Comparison of ENCODE assay signal across 1 cellular context in the genomic region with DNA sequence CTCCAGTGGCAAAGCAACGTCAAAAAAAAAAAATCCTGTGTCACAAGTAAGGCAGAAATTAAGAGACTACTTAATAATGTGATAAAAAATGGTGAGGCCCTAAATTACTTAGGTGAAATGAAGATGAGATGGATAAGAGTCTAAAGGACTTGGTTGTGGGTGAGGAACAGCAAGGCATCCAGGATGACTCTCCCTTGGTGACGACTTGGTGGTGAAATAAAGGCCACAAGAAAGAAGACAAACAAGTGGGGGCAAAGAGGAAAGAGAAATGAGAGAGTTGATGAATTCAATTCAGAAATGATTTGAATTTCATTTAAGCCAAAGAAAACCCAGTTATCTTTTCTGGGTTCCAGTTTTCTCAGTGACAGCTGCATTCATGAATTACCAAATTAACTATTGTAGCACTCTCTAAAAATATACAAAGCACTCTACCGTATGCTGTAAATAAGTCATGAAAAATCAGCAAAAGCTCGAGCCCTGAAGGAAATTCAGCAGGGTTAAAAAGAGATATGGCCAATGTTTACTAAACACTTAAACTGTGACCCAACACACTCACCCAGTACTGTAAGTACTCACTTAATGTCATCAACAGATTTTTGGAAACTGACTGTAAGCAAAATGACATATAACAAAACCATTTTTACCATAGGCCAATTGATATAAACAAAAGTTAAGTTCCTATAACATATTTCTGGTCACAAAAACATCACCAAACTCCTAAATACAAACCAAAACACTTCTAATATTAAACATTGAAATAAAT.
TF ChIP-seq lines count a peak whose summit lies in the region.

No MANE protein-coding gene starts in this region.

TF ChIP-seq in HepG2, 621 proteins besides CTCF, POLR2A, EP300 and RAD21:
- TF ChIP-seq REPIN1 (CRISPR knock-in tag; IDR thresholded peaks at IDR 0.05; ENCODE audit: borderline replicate concordance, low read depth) (no peak), ZNF224 (CRISPR knock-in tag; IDR thresholded peaks at IDR 0.05) (no peak), ZNF589 (CRISPR knock-in tag; conservative IDR thresholded peaks at IDR 0.05) (no peak), MIER2 (CRISPR knock-in tag; IDR thresholded peaks at IDR 0.05) (0 out of 2 replicates have a peak, but pooled peaks have one; percentile 16), ZNF205 (CRISPR knock-in tag; IDR thresholded peaks at IDR 0.05) (no peak), HHEX (CRISPR knock-in tag; IDR thresholded peaks at IDR 0.05) (no peak), CEBPG (CRISPR knock-in tag; IDR thresholded peaks at IDR 0.05) (0 out of 2 replicates have a peak, but pooled peaks have one; percentile 5), ZBTB38 (CRISPR knock-in tag; IDR thresholded peaks at IDR 0.05) (peak; percentile 7; the same call in 1 of the 2 replicates), MIXL1 (CRISPR knock-in tag; IDR thresholded peaks at IDR 0.05) (no peak), RFX1 (IDR thresholded peaks at IDR 0.05) (no peak), ZNF3 (CRISPR knock-in tag; IDR thresholded peaks at IDR 0.05) (0 out of 2 replicates have a peak, but pooled peaks have one; percentile 55), ZFP36L1 (CRISPR knock-in tag; IDR thresholded peaks at IDR 0.05) (peak; percentile 7), ZNF138 (CRISPR knock-in tag; IDR thresholded peaks at IDR 0.05; ENCODE audit: low read depth) (no peak), ZNF563 (CRISPR knock-in tag; IDR thresholded peaks at IDR 0.05) (no peak), SOX13 (IDR thresholded peaks at IDR 0.05) (no peak), SOX13 (CRISPR knock-in tag; conservative IDR thresholded peaks at IDR 0.05 in 1 of 2, IDR thresholded peaks at IDR 0.05 in 1 of 2) (no peak), GATAD2A (CRISPR knock-in tag; IDR thresholded peaks at IDR 0.05) (peak; percentile 5; the same call in 1 of the 2 replicates), FOXA1 (IDR thresholded peaks at IDR 0.05) (no peak), FOXA1 (CRISPR knock-in tag; IDR thresholded peaks at IDR 0.05) (0 out of 2 replicates have a peak, but pooled peaks have one; percentile 8), HOXA5 (CRISPR knock-in tag; IDR thresholded peaks at IDR 0.05) (no peak), ZSCAN29 (CRISPR knock-in tag; conservative IDR thresholded peaks at IDR 0.05) (0 out of 2 replicates have a peak, but pooled peaks have one; percentile 26), ETV6 (CRISPR knock-in tag; conservative IDR thresholded peaks at IDR 0.05) (no peak), REXO4 (CRISPR knock-in tag; IDR thresholded peaks at IDR 0.05; ENCODE audit: borderline replicate concordance) (no peak), NKX3-1 (CRISPR knock-in tag; IDR thresholded peaks at IDR 0.05) (peak; percentile 86), BRD4 (CRISPR knock-in tag; IDR thresholded peaks at IDR 0.05) (no peak), CHD4 (IDR thresholded peaks at IDR 0.05; ENCODE audit: borderline replicate concordance, low read length) (no peak)
- TF ChIP-seq, protein P1, sequence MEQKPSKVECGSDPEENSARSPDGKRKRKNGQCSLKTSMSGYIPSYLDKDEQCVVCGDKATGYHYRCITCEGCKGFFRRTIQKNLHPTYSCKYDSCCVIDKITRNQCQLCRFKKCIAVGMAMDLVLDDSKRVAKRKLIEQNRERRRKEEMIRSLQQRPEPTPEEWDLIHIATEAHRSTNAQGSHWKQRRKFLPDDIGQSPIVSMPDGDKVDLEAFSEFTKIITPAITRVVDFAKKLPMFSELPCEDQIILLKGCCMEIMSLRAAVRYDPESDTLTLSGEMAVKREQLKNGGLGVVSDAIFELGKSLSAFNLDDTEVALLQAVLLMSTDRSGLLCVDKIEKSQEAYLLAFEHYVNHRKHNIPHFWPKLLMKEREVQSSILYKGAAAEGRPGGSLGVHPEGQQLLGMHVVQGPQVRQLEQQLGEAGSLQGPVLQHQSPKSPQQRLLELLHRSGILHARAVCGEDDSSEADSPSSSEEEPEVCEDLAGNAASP (CRISPR knock-in tag; IDR thresholded peaks at IDR 0.05; ENCODE audit: borderline replicate concordance) = no peak
- TF ChIP-seq, protein P2, sequence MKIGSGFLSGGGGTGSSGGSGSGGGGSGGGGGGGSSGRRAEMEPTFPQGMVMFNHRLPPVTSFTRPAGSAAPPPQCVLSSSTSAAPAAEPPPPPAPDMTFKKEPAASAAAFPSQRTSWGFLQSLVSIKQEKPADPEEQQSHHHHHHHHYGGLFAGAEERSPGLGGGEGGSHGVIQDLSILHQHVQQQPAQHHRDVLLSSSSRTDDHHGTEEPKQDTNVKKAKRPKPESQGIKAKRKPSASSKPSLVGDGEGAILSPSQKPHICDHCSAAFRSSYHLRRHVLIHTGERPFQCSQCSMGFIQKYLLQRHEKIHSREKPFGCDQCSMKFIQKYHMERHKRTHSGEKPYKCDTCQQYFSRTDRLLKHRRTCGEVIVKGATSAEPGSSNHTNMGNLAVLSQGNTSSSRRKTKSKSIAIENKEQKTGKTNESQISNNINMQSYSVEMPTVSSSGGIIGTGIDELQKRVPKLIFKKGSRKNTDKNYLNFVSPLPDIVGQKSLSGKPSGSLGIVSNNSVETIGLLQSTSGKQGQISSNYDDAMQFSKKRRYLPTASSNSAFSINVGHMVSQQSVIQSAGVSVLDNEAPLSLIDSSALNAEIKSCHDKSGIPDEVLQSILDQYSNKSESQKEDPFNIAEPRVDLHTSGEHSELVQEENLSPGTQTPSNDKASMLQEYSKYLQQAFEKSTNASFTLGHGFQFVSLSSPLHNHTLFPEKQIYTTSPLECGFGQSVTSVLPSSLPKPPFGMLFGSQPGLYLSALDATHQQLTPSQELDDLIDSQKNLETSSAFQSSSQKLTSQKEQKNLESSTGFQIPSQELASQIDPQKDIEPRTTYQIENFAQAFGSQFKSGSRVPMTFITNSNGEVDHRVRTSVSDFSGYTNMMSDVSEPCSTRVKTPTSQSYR (CRISPR knock-in tag; IDR thresholded peaks at IDR 0.05; ENCODE audit: borderline replicate concordance) = no peak
- TF ChIP-seq, protein P3, sequence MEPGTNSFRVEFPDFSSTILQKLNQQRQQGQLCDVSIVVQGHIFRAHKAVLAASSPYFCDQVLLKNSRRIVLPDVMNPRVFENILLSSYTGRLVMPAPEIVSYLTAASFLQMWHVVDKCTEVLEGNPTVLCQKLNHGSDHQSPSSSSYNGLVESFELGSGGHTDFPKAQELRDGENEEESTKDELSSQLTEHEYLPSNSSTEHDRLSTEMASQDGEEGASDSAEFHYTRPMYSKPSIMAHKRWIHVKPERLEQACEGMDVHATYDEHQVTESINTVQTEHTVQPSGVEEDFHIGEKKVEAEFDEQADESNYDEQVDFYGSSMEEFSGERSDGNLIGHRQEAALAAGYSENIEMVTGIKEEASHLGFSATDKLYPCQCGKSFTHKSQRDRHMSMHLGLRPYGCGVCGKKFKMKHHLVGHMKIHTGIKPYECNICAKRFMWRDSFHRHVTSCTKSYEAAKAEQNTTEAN (CRISPR knock-in tag; conservative IDR thresholded peaks at IDR 0.05) = 0 out of 2 replicates have a peak, but pooled peaks have one; percentile 17
- TF ChIP-seq, protein P4, sequence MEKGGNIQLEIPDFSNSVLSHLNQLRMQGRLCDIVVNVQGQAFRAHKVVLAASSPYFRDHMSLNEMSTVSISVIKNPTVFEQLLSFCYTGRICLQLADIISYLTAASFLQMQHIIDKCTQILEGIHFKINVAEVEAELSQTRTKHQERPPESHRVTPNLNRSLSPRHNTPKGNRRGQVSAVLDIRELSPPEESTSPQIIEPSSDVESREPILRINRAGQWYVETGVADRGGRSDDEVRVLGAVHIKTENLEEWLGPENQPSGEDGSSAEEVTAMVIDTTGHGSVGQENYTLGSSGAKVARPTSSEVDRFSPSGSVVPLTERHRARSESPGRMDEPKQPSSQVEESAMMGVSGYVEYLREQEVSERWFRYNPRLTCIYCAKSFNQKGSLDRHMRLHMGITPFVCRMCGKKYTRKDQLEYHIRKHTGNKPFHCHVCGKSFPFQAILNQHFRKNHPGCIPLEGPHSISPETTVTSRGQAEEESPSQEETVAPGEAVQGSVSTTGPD (CRISPR knock-in tag; IDR thresholded peaks at IDR 0.05) = no peak
- TF ChIP-seq, protein P5, sequence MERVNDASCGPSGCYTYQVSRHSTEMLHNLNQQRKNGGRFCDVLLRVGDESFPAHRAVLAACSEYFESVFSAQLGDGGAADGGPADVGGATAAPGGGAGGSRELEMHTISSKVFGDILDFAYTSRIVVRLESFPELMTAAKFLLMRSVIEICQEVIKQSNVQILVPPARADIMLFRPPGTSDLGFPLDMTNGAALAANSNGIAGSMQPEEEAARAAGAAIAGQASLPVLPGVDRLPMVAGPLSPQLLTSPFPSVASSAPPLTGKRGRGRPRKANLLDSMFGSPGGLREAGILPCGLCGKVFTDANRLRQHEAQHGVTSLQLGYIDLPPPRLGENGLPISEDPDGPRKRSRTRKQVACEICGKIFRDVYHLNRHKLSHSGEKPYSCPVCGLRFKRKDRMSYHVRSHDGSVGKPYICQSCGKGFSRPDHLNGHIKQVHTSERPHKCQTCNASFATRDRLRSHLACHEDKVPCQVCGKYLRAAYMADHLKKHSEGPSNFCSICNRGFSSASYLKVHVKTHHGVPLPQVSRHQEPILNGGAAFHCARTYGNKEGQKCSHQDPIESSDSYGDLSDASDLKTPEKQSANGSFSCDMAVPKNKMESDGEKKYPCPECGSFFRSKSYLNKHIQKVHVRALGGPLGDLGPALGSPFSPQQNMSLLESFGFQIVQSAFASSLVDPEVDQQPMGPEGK (CRISPR knock-in tag; IDR thresholded peaks at IDR 0.05) = no peak
- TF ChIP-seq, protein P6, sequence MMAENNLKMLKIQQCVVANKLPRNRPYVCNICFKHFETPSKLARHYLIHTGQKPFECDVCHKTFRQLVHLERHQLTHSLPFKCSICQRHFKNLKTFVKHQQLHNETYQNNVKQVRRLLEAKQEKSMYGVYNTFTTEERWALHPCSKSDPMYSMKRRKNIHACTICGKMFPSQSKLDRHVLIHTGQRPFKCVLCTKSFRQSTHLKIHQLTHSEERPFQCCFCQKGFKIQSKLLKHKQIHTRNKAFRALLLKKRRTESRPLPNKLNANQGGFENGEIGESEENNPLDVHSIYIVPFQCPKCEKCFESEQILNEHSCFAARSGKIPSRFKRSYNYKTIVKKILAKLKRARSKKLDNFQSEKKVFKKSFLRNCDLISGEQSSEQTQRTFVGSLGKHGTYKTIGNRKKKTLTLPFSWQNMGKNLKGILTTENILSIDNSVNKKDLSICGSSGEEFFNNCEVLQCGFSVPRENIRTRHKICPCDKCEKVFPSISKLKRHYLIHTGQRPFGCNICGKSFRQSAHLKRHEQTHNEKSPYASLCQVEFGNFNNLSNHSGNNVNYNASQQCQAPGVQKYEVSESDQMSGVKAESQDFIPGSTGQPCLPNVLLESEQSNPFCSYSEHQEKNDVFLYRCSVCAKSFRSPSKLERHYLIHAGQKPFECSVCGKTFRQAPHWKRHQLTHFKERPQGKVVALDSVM (CRISPR knock-in tag; IDR thresholded peaks at IDR 0.05) = no peak
- TF ChIP-seq, protein P7, sequence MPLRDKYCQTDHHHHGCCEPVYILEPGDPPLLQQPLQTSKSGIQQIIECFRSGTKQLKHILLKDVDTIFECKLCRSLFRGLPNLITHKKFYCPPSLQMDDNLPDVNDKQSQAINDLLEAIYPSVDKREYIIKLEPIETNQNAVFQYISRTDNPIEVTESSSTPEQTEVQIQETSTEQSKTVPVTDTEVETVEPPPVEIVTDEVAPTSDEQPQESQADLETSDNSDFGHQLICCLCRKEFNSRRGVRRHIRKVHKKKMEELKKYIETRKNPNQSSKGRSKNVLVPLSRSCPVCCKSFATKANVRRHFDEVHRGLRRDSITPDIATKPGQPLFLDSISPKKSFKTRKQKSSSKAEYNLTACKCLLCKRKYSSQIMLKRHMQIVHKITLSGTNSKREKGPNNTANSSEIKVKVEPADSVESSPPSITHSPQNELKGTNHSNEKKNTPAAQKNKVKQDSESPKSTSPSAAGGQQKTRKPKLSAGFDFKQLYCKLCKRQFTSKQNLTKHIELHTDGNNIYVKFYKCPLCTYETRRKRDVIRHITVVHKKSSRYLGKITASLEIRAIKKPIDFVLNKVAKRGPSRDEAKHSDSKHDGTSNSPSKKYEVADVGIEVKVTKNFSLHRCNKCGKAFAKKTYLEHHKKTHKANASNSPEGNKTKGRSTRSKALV (CRISPR knock-in tag; IDR thresholded peaks at IDR 0.05) = 0 out of 2 replicates have a peak, but pooled peaks have one; percentile 51
- TF ChIP-seq, protein P8, sequence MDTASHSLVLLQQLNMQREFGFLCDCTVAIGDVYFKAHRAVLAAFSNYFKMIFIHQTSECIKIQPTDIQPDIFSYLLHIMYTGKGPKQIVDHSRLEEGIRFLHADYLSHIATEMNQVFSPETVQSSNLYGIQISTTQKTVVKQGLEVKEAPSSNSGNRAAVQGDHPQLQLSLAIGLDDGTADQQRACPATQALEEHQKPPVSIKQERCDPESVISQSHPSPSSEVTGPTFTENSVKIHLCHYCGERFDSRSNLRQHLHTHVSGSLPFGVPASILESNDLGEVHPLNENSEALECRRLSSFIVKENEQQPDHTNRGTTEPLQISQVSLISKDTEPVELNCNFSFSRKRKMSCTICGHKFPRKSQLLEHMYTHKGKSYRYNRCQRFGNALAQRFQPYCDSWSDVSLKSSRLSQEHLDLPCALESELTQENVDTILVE (CRISPR knock-in tag; IDR thresholded peaks at IDR 0.05) = 0 out of 2 replicates have a peak, but pooled peaks have one; percentile 1
